In the genomic region with DNA sequence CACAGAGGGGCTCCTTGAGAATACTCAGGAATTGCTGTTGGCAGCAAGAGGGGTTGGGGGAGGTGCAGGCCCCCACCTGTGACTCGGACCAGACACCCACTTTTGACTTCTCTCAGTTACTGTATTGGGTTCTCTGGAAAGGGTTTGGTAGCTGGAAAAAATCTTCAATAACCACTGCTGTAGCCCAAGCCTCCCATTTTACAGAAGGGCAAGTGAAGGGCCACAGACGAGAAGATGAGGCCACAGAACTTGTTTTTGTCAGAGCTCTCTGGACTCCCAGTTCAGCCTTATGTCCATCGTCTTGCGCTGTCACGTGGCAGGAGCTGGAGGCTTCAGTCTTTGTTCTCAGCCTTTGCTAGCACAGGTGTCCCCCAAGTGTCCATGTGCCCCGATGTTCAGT, we compare ENCODE assay signal across 20 cellular contexts. TPM values are rescaled to one million over a fixed set of nuclear protein-coding genes. Genes with fewer than 3 reads are reported as not detected.
A peak's percentile ranks its signal among the peaks of the same experiment; 100 is the strongest.
DNase-seq lines count a peak whose midpoint lies in the region; FAIRE-seq and TF ChIP-seq lines count a peak whose summit lies in the region.
"Had no signal": no experiment of that assay in that cellular context is flagged by ENCODE, and none has a peak within 500 bp of the region (broad histone marks: within the 10 kb centered on the region; RNA-seq: fewer than 3 reads in every experiment).

No MANE protein-coding gene starts in this region.

- H2BK12ac ChIP-seq in H9 (ENCODE audit: insufficient read length, low read depth, low read length) (no peak overlapping the region), H1 (ENCODE audit: low read depth, low read length) (no peak overlapping the region; the same call in 1 of the 2 replicates)

- H3K18ac ChIP-seq in H9 (ENCODE audit: insufficient read length, low read depth, low read length) = no peak overlapping the region
- H3K18ac ChIP-seq in H1 (ENCODE audit: extremely low read depth, low read length) = no peak overlapping the region

- intact Hi-C loops in posterior vena cava (cut with DNase I) = no loop called here

- no peak overlapping the region for H2BK20ac ChIP-seq in H9 (ENCODE audit: low read depth, low read length, poor library complexity, severe bottlenecking)
- no peak overlapping the region for H2BK20ac ChIP-seq in H1 (ENCODE audit: low read length)

- H3K79me1 ChIP-seq in H9 (ENCODE audit: insufficient read depth, low read depth, low read length, poor library complexity, severe bottlenecking) = no peaks in the 10 kb centered on the region
- H3K79me1 ChIP-seq in H1 (ENCODE audit: low read depth, low read length) = no peaks in the 10 kb centered on the region

- H2BK5ac ChIP-seq in H9 (ENCODE audit: insufficient read length, low read length) (no peak overlapping the region), H1 (ENCODE audit: low read depth, low read length) (peak overlapping the region; percentile 73; the same call in 1 of the 2 replicates)

- H2BK15ac ChIP-seq in H9 (ENCODE audit: low read depth, low read length) = no peak overlapping the region
- no peak overlapping the region; the same call in 1 of the 2 replicates for H2BK15ac ChIP-seq in H1 (ENCODE audit: low read length)

- H3K23ac ChIP-seq in H9 (ENCODE audit: insufficient read length, low read depth, low read length) (no peak overlapping the region), H1 (ENCODE audit: insufficient read length) (no peak overlapping the region)

- CTCF ChIA-PET in H1 (lab: Charles Lee; ENCODE audit: partially characterized antibody) = interaction anchor here (1.3 kb wide), 1 partner anchor 9 kb away, joined by 5 read pairs; no protein-coding TSS in a partner anchor

- H3K27ac ChIP-seq in 22Rv1 (peak overlapping the region; percentile 26), H9 (ENCODE audit: insufficient read length, low read depth, low read length) (no peak overlapping the region), H1 (ENCODE audit: low read depth, low read length) (no peak overlapping the region), Peyer's patch (no peak overlapping the region)

- H3K79me2 ChIP-seq in H9 (ENCODE audit: insufficient read depth, low read length) = no peaks in the 10 kb centered on the region
- H3K79me2 ChIP-seq in H1 (ENCODE audit: control insufficient read depth in 1 of 2, insufficient read depth in 2 of 2, low read length in 2 of 2) = no peaks in the 10 kb centered on the region

- POLR2A ChIA-PET in H1 (lab: Charles Lee; ENCODE audit: partially characterized antibody) = interaction anchor here (2.3 kb wide), 1 partner anchor 13 kb away, joined by 8 read pairs; a partner anchor contains a TSS

- no peak overlapping the region for H3K4me3 Mint-ChIP-seq in H9
- H3K4me3 Mint-ChIP-seq: CD8-positive, alpha-beta memory T cell had no signal

- H3K9me3 Mint-ChIP-seq in H9 = peaks cover 1 to 7% of the 10 kb centered on the region in 2 experiments; a peak in 2 of 5 replicates
- H3K9me3 Mint-ChIP-seq: CD4-positive, CD25-positive, alpha-beta regulatory T cell; CD8-positive, alpha-beta memory T cell had no signal

- H2AK5ac ChIP-seq in H9 (ENCODE audit: insufficient read length, low read length) (no peak overlapping the region), H1 (ENCODE audit: low read depth, low read length) (no peak overlapping the region)

- no peak overlapping the region for H3T11ph ChIP-seq in H9 (ENCODE audit: low read length)

- DNase-seq in H9 (no peak), H1 (ENCODE audit: low read depth in 1 of 2, low spot score in 2 of 2) (no peak), posterior vena cava (ENCODE audit: low spot score) (peak; percentile 24), Peyer's patch (no peak)
- no peak for DNase-seq in activated CD8-positive, alpha-beta memory T cell treated with anti-CD3 and anti-CD28 coated beads, Interleukin-2, amount 50 U/mL, for 48 hours
- DNase-seq: ACHN; C1 segment of cervical spinal cord; CD4-positive, CD25-positive, alpha-beta regulatory T cell; CD8-positive, alpha-beta memory T cell; COR-L47; GOT3 had no signal

- H4K91ac ChIP-seq in H9 (ENCODE audit: insufficient read length, low read depth, low read length) = no peak overlapping the region
- peak overlapping the region; percentile 61 for H4K91ac ChIP-seq in H1 (replicated peaks; ENCODE audit: insufficient read length, low read length)

- no peak overlapping the region for H3K14ac ChIP-seq in H9 (ENCODE audit: insufficient read depth, low read length)
- no peak overlapping the region for H3K14ac ChIP-seq in H1 (ENCODE audit: insufficient read length)

- H3K4me1 ChIP-seq in H9 (ENCODE audit: insufficient read depth, low read length) = no peaks in the 10 kb centered on the region
- peaks cover 0 to 2% (median 1%) of the 10 kb centered on the region in 4 experiments; a peak in 1 of 7 replicates for H3K4me1 ChIP-seq in H1 (replicated peaks in 1 of 4; ENCODE audit: control insufficient read depth in 3 of 4, insufficient read depth in 4 of 4, low read length in 3 of 4)
- no peaks in the 10 kb centered on the region for H3K4me1 ChIP-seq in Peyer's patch
- H3K4me1 ChIP-seq: HAP-1 had no signal

- H3K4me1 Mint-ChIP-seq in H9 = peaks cover 14 to 27% of the 10 kb centered on the region in 2 experiments

- H3K23me2 ChIP-seq in H9 (ENCODE audit: insufficient read length, low read depth, low read length, poor library complexity, severe bottlenecking) = no peaks in the 10 kb centered on the region
- no peaks in the 10 kb centered on the region; the same call in 1 of the 2 replicates for H3K23me2 ChIP-seq in H1 (ENCODE audit: low read depth, low read length)

- no CpG with 5 or more reads among the region's 6 CpGs for whole genome bisulfite sequencing in H9 (ENCODE audit: extremely low coverage, insufficient read length, low lambda C conversion rate)
- WGBS in H1 (ENCODE audit: extremely low coverage in 1 of 2, insufficient coverage in 1 of 2, insufficient read length in 1 of 2, insufficient replicate concordance in 2 of 2, low coverage in 1 of 2, low lambda C conversion rate in 2 of 2, missing lambda C conversion rate in 1 of 2), 2 experiments = 81% methylated on average over 6 of the region's 6 CpGs; no CpG with 5 or more reads in 1 of the 2 experiments

- H3K9me3 ChIP-seq in H9 (ENCODE audit: control insufficient read depth, low read depth, low read length) (no peaks in the 10 kb centered on the region), H1 (ENCODE audit: insufficient read depth in 2 of 2, low read depth in 1 of 2, low read length in 1 of 2) (no peaks in the 10 kb centered on the region), Peyer's patch (no peaks in the 10 kb centered on the region)
- H3K9me3 ChIP-seq: BE2C, HAP-1 had no signal

- H4K20me1 ChIP-seq in H9 (ENCODE audit: control insufficient read depth, insufficient read depth, insufficient read length) (no peaks in the 10 kb centered on the region), H1 (replicated peaks in 1 of 2; ENCODE audit: control insufficient read depth in 1 of 2, insufficient read depth in 2 of 2, low read length in 2 of 2) (no peaks in the 10 kb centered on the region)

- TF ChIP-seq POLR2A in H1 (IDR thresholded peaks at IDR 0.05; ENCODE audit: control extremely low read depth in 1 of 2, low read depth in 2 of 2, low read length in 2 of 2) (no peak), Peyer's patch (IDR thresholded peaks at IDR 0.05) (no peak)

- H3K4me2 ChIP-seq in H9 (ENCODE audit: insufficient read depth, insufficient read length, low read length) (no peak overlapping the region), H1 (ENCODE audit: insufficient read depth in 1 of 2, low read depth in 2 of 2, low read length in 2 of 2) (no peak overlapping the region)

- no peak overlapping the region for H2BK120ac ChIP-seq in H9 (ENCODE audit: low read depth, low read length, poor library complexity, severe bottlenecking)
- H2BK120ac ChIP-seq in H1 (replicated peaks; ENCODE audit: low read depth, low read length) = no peak overlapping the region

- H3K27ac Mint-ChIP-seq in H9 = peak overlapping the region in 2 of 3 experiments; percentile 77 to 87; a peak in 1 of 7 replicates

- H4K8ac ChIP-seq in H9 (replicated peaks; ENCODE audit: insufficient read length, low read depth, low read length) = no peak overlapping the region
- H4K8ac ChIP-seq in H1 (ENCODE audit: extremely low read depth, insufficient read depth, low read length) = 0 out of 2 replicates have a peak overlapping the region, but pooled peaks have one; percentile 19

- no peak overlapping the region for H3K4me3 ChIP-seq in H1 (ENCODE audit: extremely low read depth in 1 of 4, insufficient read depth in 2 of 4, low read depth in 3 of 4, low read length in 4 of 4)
- no peak overlapping the region for H3K4me3 ChIP-seq in Peyer's patch
- H3K4me3 ChIP-seq: HAP-1 had no signal

- TF ChIP-seq EP300 in H1 (IDR thresholded peaks at IDR 0.05; ENCODE audit: borderline replicate concordance in 1 of 2, low read depth in 2 of 2, low read length in 2 of 2) = no peak

- TF ChIP-seq CTCF in 22Rv1 (IDR thresholded peaks at IDR 0.05) (no peak), H9 (conservative IDR thresholded peaks at IDR 0.05) (no peak), H1 (IDR thresholded peaks at IDR 0.05; ENCODE audit: control extremely low read depth in 1 of 3, insufficient read depth in 1 of 3, low read depth in 1 of 3, low read length in 3 of 3) (no peak), Peyer's patch (IDR thresholded peaks at IDR 0.05) (no peak)

- no peak for FAIRE-seq in H1 (lab: Jason Lieb, UNC)
- FAIRE-seq: A204.1, D721Med, G401.6, GM12891, GM18507 had no signal

- H4K5ac ChIP-seq in H9 (ENCODE audit: insufficient read length, low read depth, low read length) (no peak overlapping the region), H1 (ENCODE audit: insufficient read length, low read depth, low read length) (no peak overlapping the region)

- H2AFZ ChIP-seq in H9 (ENCODE audit: low read length) (no peak overlapping the region), H1 (ENCODE audit: low read length) (no peak overlapping the region)

- H3K36me3 ChIP-seq in H1 (ENCODE audit: control insufficient read depth in 2 of 4, insufficient read depth in 4 of 4, low read length in 3 of 4) = peaks cover 0 to 2% (median 0%) of the 10 kb centered on the region in 4 experiments; a peak in 1 of 8 replicates
- peaks cover 0 to 33% (median 0%) of the 10 kb centered on the region in 3 donors for H3K36me3 ChIP-seq in Peyer's patch
- H3K36me3 ChIP-seq: BE2C, HAP-1 had no signal

- H3K56ac ChIP-seq in H9 (ENCODE audit: insufficient read length, low read depth, low read length) = no peak overlapping the region
- no peak overlapping the region for H3K56ac ChIP-seq in H1 (replicated peaks; ENCODE audit: insufficient read length, low read depth, low read length)

- H3K27me3 ChIP-seq in H9 (ENCODE audit: insufficient read depth, low read length) (no peaks in the 10 kb centered on the region), H1 (replicated peaks in 1 of 4; ENCODE audit: control insufficient read depth in 3 of 4, extremely low read depth in 1 of 4, insufficient read depth in 3 of 4, low read length in 3 of 4) (no peaks in the 10 kb centered on the region), Peyer's patch (no peaks in the 10 kb centered on the region)
- H3K27me3 ChIP-seq: BE2C had no signal

- no peak overlapping the region for H3K9ac ChIP-seq in H9 (ENCODE audit: extremely low read depth, insufficient read length, low read length)
- H3K9ac ChIP-seq in H1 (replicated peaks in 1 of 4; ENCODE audit: extremely low read depth in 1 of 4, low read depth in 3 of 4, low read length in 3 of 4) = no peak overlapping the region

- no peak for TF ChIP-seq RAD21 in H1 (IDR thresholded peaks at IDR 0.05 in 1 of 2, conservative IDR thresholded peaks at IDR 0.05 in 1 of 2; ENCODE audit: low read depth in 2 of 2, low read length in 2 of 2)

- H3K4ac ChIP-seq in H9 (ENCODE audit: low read depth, low read length) (no peak overlapping the region), H1 (replicated peaks; ENCODE audit: insufficient read length, low read depth, low read length) (peak overlapping the region; percentile 21)

- peaks cover 0 to 24% (median 2%) of the 10 kb centered on the region in 3 experiments; a peak in 5 of 7 replicates for H3K36me3 Mint-ChIP-seq in H9 (ENCODE audit: insufficient read depth in 1 of 3, low read depth in 3 of 3)

- peaks cover 2% of the 10 kb centered on the region for H3K27me3 Mint-ChIP-seq in H9 (ENCODE audit: low read depth)
- H3K27me3 Mint-ChIP-seq: CD4-positive, CD25-positive, alpha-beta regulatory T cell had no signal

RNA-seq across cellular contexts. Expression of a gene that starts 12.7 kb away (rescaled TPM):
- total RNA-seq in H9 (2021) = 34.4 and 34.5 TPM in 2 replicates
- total RNA-seq in H1 (2021; fragmentation: NEBNext Ultra II Directional; extraction: Animal tissue kit (Norgen Biotek cat#: 25700)) = 34.8 and 35.3 TPM in 2 replicates
- polyA plus RNA-seq in H1 (2011; rRNA removed) = 12.1 and 12.3 TPM in 2 replicates
- polyA plus RNA-seq in H1 (2011; cell fraction: cytosol; rRNA removed) = 11.5 TPM
- polyA plus RNA-seq in H1 (2011; cell fraction: nucleus; rRNA removed) = 17.6 TPM
- polyA plus RNA-seq in H1 (2012, experiment 1 of 2) = 21.3 to 23.2 TPM (median 21.9 TPM) in 4 replicates
- polyA plus RNA-seq in H1 (2012, experiment 2 of 2) = 18.4 TPM
- 14.6 TPM for polyA plus RNA-seq in H1 (2013, experiment 1 of 2)
- polyA plus RNA-seq in H1 (2013, experiment 2 of 2) = 15.0 TPM
- polyA minus RNA-seq in H1 (2011; rRNA and poly(A)+ RNA removed) = 39.2 and 40.9 TPM in 2 replicates
- polyA minus RNA-seq in H1 (2011; cell fraction: cytosol; rRNA and poly(A)+ RNA removed) = 13.6 TPM
- polyA minus RNA-seq in H1 (2011; cell fraction: nucleus; rRNA and poly(A)+ RNA removed) = 36.3 TPM
- 10 to 100 TPM; 22.2 to 25.3 TPM for total RNA-seq in posterior vena cava
- total RNA-seq in Peyer's patch = 10 to 100 TPM; 30.3 to 52.8 (median 36.9) TPM

RNA-seq across cellular contexts. Expression of a gene that starts 57.2 kb away (rescaled TPM):
- 1.3 TPM in 1 of 2 replicates, not detected in the other for total RNA-seq in H9 (2021)
- total RNA-seq in H1 (2021; fragmentation: NEBNext Ultra II Directional; extraction: Animal tissue kit (Norgen Biotek cat#: 25700)) = 0.35 TPM in 1 of 2 replicates, not detected in the other
- 0.06 and 0.32 TPM in 2 replicates for polyA plus RNA-seq in H1 (2011; rRNA removed)
- polyA plus RNA-seq in H1 (2011; cell fraction: cytosol; rRNA removed) = 0.13 TPM
- 0.57 TPM for polyA plus RNA-seq in H1 (2011; cell fraction: nucleus; rRNA removed)
- polyA plus RNA-seq in H1 (2012, experiment 1 of 2) = 0.23 to 0.87 TPM (median 0.50 TPM) in 3 of 4 replicates, not detected in the other
- not detected for polyA plus RNA-seq in H1 (2012, experiment 2 of 2)
- 0.14 TPM for polyA plus RNA-seq in H1 (2013, experiment 1 of 2)
- polyA plus RNA-seq in H1 (2013, experiment 2 of 2) = 0.26 TPM
- 0.29 and 0.57 TPM in 2 replicates for polyA minus RNA-seq in H1 (2011; rRNA and poly(A)+ RNA removed)
- not detected for polyA minus RNA-seq in H1 (2011; cell fraction: cytosol; rRNA and poly(A)+ RNA removed)
- 1.00 TPM for polyA minus RNA-seq in H1 (2011; cell fraction: nucleus; rRNA and poly(A)+ RNA removed)
- 1 to 10 TPM; 1.0 to 1.2 TPM for total RNA-seq in posterior vena cava
- 1 to 10 TPM in 2 of 4 donors, not detected in 2; 1.6 to 2.9 TPM for total RNA-seq in Peyer's patch
- total RNA-seq: HT-29 had no signal
